Comparison of ENCODE assay signal across 20 cellular contexts in the genomic region with DNA sequence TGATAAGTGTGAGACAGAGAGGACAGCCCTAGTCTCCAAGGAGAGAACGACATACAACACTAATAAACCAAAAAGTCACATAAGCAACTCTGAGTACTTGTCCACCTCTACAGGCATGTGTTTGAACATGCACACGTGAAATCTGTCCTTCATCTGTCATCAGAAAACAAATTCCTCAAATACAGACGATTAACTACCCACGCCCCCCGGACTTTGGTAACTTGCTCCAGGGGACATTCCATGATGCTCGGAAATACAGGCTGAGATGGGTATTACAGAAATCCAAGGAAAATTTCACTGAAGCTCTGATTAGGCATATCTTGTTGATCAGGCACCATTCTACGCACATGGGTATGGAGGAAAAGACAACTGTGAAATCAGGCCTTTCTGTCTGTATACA.
"Had no signal": no experiment of that assay in that cellular context is flagged by ENCODE, and none has a peak within 500 bp of the region (broad histone marks: within the 10 kb centered on the region; RNA-seq: fewer than 3 reads in every experiment).

No MANE protein-coding gene starts in this region.

- ATAC-seq: effector memory CD8-positive, alpha-beta T cell; left colon; mucosa of descending colon; natural killer cell treated with Interleukin-12 subunit alpha and Interleukin-12 subunit beta and Interleukin-15 and Interleukin-18, amount 100 ng/mL, for 72 hours; pancreas; sciatic nerve; stimulated activated effector memory CD8-positive, alpha-beta T cell treated with anti-CD3 and anti-CD28 coated beads, Interleukin-12 subunit alpha, Interleukin-12 subunit beta, amount 100 ng/mL, for 72 hours had no signal

- H3K27me3 ChIP-seq: neutrophil, pancreas, stomach, testis, tibial artery, upper lobe of left lung had no signal

- H3K9me3 ChIP-seq: mucosa of descending colon, neutrophil, pancreas, stomach, testis, tibial artery, upper lobe of left lung had no signal

- H3K36me3 ChIP-seq: neutrophil, pancreas, stomach, tibial artery, upper lobe of left lung had no signal

- H3K27ac ChIP-seq: coronary artery, neutrophil, pancreas, stomach, testis, upper lobe of left lung had no signal

- DNase-seq: dermis blood vessel endothelial cell; effector memory CD8-positive, alpha-beta T cell; left colon; mesenchymal stem cell; mucosa of descending colon; naive B cell; pancreas; stimulated activated CD4-positive, alpha-beta T cell treated with anti-CD3 and anti-CD28 coated beads, Interleukin-2, amount 100 ng/mL, for 24 hours; stimulated activated CD4-positive, alpha-beta T cell treated with anti-CD3 and anti-CD28 coated beads, Interleukin-4, amount 100 ng/mL, for 24 hours; stimulated activated naive CD4-positive, alpha-beta T cell treated with Interleukin-2 at 50 U/mL for 16 hours; stomach; testis; tibial artery had no signal

- H3K4me3 ChIP-seq: coronary artery, lung, mucosa of descending colon, pancreas, stomach, testis, tibial artery, upper lobe of left lung had no signal
